24 cellular contexts compared by ENCODE assay signal in the genomic region with DNA sequence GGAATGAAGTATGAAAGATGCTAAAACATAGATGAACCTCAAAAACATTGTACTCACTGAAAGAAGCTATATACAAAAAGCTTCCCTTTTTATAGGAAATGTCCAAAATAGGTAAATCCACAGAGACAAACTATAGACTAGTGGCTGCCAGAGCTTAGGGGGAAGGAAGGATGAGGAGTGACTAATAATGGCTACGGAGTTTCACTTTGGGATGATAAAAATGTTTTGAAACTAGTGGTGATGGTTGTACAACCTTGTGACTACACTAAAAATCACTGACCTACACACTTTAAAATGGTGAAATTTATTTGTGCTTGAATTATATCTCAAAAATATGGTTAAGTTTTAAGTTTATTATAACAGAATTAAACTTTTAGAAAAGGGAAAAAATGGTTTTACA.
"Had no signal": no experiment of that assay in that cellular context is flagged by ENCODE, and none has a peak within 500 bp of the region (broad histone marks: within the 10 kb centered on the region; RNA-seq: fewer than 3 reads in every experiment).

No MANE protein-coding gene starts in this region.

- H3K27ac Mint-ChIP-seq: activated CD4-positive, alpha-beta T cell treated with anti-CD3 and anti-CD28 coated beads, Interleukin-2, amount 10 ng/mL, durations not matched to agents 24 days and 14 days; activated CD8-positive, alpha-beta T cell treated with anti-CD3 and anti-CD28 coated beads for 36 hours; activated naive CD8-positive, alpha-beta T cell treated with anti-CD3 and anti-CD28 coated beads, Interleukin-2, amount 50 U/mL, for 24 hours; activated T-helper 2 cell treated with anti-CD3 and anti-CD28 coated beads, Interferon-gamma antibody, Interleukin-2, Interleukin-4, amounts not matched to agents 10 μg/mL and 5 μg/mL and 100 μg/mL, durations not matched to agents 14 hours and 24 hours and 36 hours; immature natural killer cell; neural progenitor cell; progenitor cell of endocrine pancreas had no signal

- H3K4me3 Mint-ChIP-seq: activated CD4-positive, alpha-beta T cell treated with anti-CD3 and anti-CD28 coated beads, Interleukin-2, amount 10 ng/mL, durations not matched to agents 24 days and 14 days; activated CD8-positive, alpha-beta T cell treated with anti-CD3 and anti-CD28 coated beads for 36 hours; activated naive CD8-positive, alpha-beta T cell treated with anti-CD3 and anti-CD28 coated beads, Interleukin-2, amount 50 U/mL, for 24 hours; central memory CD8-positive, alpha-beta T cell; immature natural killer cell; naive B cell; neural progenitor cell had no signal

- H3K4me3 ChIP-seq: ascending aorta, colonic mucosa, mucosa of descending colon, neural progenitor cell, thyroid gland had no signal

- H3K36me3 Mint-ChIP-seq: naive B cell, neural progenitor cell had no signal

- H3K9ac ChIP-seq: neural progenitor cell had no signal

- H3K27me3 ChIP-seq: ascending aorta, colonic mucosa, neural progenitor cell, thyroid gland had no signal

- H2AFZ ChIP-seq: neural progenitor cell had no signal

- DNase-seq: activated CD4-positive, alpha-beta T cell treated with anti-CD3 and anti-CD28 coated beads, Interleukin-2, amount 10 ng/mL, durations not matched to agents 24 days and 14 days; activated CD4-positive, CD25-positive, alpha-beta regulatory T cell; activated CD8-positive, alpha-beta T cell treated with anti-CD3 and anti-CD28 coated beads for 36 hours; activated naive CD4-positive, alpha-beta T cell treated with Interleukin-2 at 50 U/mL for 16 hours; activated naive CD8-positive, alpha-beta T cell treated with anti-CD3 and anti-CD28 coated beads, Interleukin-2, amount 50 U/mL, for 24 hours; activated T-cell treated with anti-CD3 and anti-CD28 coated beads, Interleukin-2, amount 50 U/mL, for 1 hour; colonic mucosa; immature natural killer cell; mesenchymal stem cell; mucosa of descending colon; naive B cell; stimulated activated CD4-positive, alpha-beta T cell treated with anti-CD3 and anti-CD28 coated beads, Interleukin-12 subunit alpha, Interleukin-12 subunit beta, amount 100 ng/mL, for 4 hours; stimulated activated CD4-positive, alpha-beta T cell treated with anti-CD3 and anti-CD28 coated beads, Interleukin-1b, Interleukin-23, amount 100 ng/mL, for 48 hours; stimulated activated CD8-positive, alpha-beta memory T cell treated with anti-CD3 and anti-CD28 coated beads, Interleukin-4, amount 100 ng/mL, for 48 hours; stimulated activated naive CD4-positive, alpha-beta T cell treated with Interleukin-2 at 50 U/mL for 16 hours; thyroid gland had no signal

- H3K9me3 Mint-ChIP-seq: central memory CD8-positive, alpha-beta T cell; immature natural killer cell had no signal

- FAIRE-seq: endometrium, urothelium cell line had no signal

- H3K4me1 ChIP-seq: ascending aorta, colonic mucosa, neural progenitor cell, thyroid gland had no signal

- H3K27ac ChIP-seq: ascending aorta, colonic mucosa, neural progenitor cell, thyroid gland had no signal

- ATAC-seq: activated CD8-positive, alpha-beta T cell treated with anti-CD3 and anti-CD28 coated beads for 36 hours; activated naive CD8-positive, alpha-beta T cell treated with anti-CD3 and anti-CD28 coated beads, Interleukin-2, amount 50 U/mL, for 24 hours; esophagus mucosa; mucosa of descending colon had no signal

- H3K4me1 Mint-ChIP-seq: neural progenitor cell had no signal

- H3K4me2 ChIP-seq: neural progenitor cell had no signal

- H3K27me3 Mint-ChIP-seq: activated CD4-positive, alpha-beta T cell treated with anti-CD3 and anti-CD28 coated beads, Interleukin-2, amount 10 ng/mL, durations not matched to agents 24 days and 14 days; activated CD8-positive, alpha-beta T cell treated with anti-CD3 and anti-CD28 coated beads for 36 hours; activated naive CD8-positive, alpha-beta T cell treated with anti-CD3 and anti-CD28 coated beads, Interleukin-2, amount 50 U/mL, for 24 hours; central memory CD8-positive, alpha-beta T cell; naive B cell; progenitor cell of endocrine pancreas had no signal
